12 cellular contexts compared by ENCODE assay signal in genomic region chr5:150139334-150139733, GRCh38. TPM values are rescaled to one million over a fixed set of nuclear protein-coding genes. Genes with fewer than 3 reads are reported as not detected.
DNase-seq lines count a peak whose midpoint lies in the region; ATAC-seq and TF ChIP-seq lines count a peak whose summit lies in the region.
"Had no signal": no experiment of that assay in that cellular context is flagged by ENCODE, and none has a peak within 500 bp of the region (broad histone marks: within the 10 kb centered on the region; RNA-seq: fewer than 3 reads in every experiment).

No MANE protein-coding gene starts in this region.

- POLR2A ChIA-PET in RWPE1 (lab: Yijun Ruan, JAX; ENCODE audit: low non-redundant PET), result no interaction called here

- H3K27ac ChIP-seq in psoas muscle, result peak overlapping the region; percentile 71
- no peak overlapping the region for H3K27ac ChIP-seq in RWPE1

- H3K4me3 ChIP-seq in fibroblast of villous mesenchyme (ENCODE audit: low read depth, low read length), result peak overlapping the region; percentile 5
- no peak overlapping the region for H3K4me3 ChIP-seq in psoas muscle

- CTCF ChIA-PET in RWPE1 (lab: Yijun Ruan, JAX), result interaction anchor here (1.6 kb wide), 1 partner anchor 16 kb away, joined by 4 read pairs; no protein-coding TSS in a partner anchor

- ATAC-seq in SK-N-SH treated with all-trans-retinoic acid at 6 μM for 48 hours, result no peak
- no peak for ATAC-seq in psoas muscle
- ATAC-seq in GM21723 (IDR thresholded peaks at IDR 0.05; ENCODE audit: unreplicated experiment), result no peak
- ATAC-seq: HCT116 had no signal

- no peaks in the 10 kb centered on the region for H3K9me3 ChIP-seq in psoas muscle

- 63 to 79% (median 74%) methylated on average over 6 of the region's 6 CpGs for WGBS in psoas muscle, 3 donors

- no peaks in the 10 kb centered on the region for H3K27me3 ChIP-seq in psoas muscle (ENCODE audit: insufficient read depth in 3 of 3, low read length in 2 of 3)

- TF ChIP-seq CTCF in fibroblast of villous mesenchyme (IDR thresholded peaks at IDR 0.05; ENCODE audit: insufficient read depth, low read depth, low read length) (no peak), psoas muscle (IDR thresholded peaks at IDR 0.05) (no peak), RWPE1 (conservative IDR thresholded peaks at IDR 0.05; ENCODE audit: low read depth) (no peak)

- DNase-seq in AG08395 (ENCODE audit: low spot score) (peak; percentile 52), fibroblast of villous mesenchyme (ENCODE audit: low read depth) (peak; percentile 57), psoas muscle (no peak), NCI-H187 (lab: John Stamatoyannopoulos, UW) (no peak), RWPE1 (ENCODE audit: low spot score) (no peak), NCI-H1105 (lab: John Stamatoyannopoulos, UW) (no peak)
- DNase-seq: activated T-cell treated with anti-CD3 and anti-CD28 coated beads, Interleukin-2, amount 50 U/mL, for 48 hours; CD4-positive, alpha-beta T cell had no signal

- H3K36me3 ChIP-seq in psoas muscle (ENCODE audit: insufficient read depth in 1 of 2, low read depth in 1 of 2), result peaks cover 0 to 3% of the 10 kb centered on the region in 2 donors

- intact Hi-C loops in psoas muscle (cut with DNase I), result no loop called here

- H3K4me1 ChIP-seq in psoas muscle, result peaks cover 10% of the 10 kb centered on the region

TF ChIP-seq in SK-N-SH treated with all-trans-retinoic acid at 6 μM for 48 hours, 23 proteins besides CTCF, POLR2A, EP300 and RAD21:
- TF ChIP-seq, protein P1, sequence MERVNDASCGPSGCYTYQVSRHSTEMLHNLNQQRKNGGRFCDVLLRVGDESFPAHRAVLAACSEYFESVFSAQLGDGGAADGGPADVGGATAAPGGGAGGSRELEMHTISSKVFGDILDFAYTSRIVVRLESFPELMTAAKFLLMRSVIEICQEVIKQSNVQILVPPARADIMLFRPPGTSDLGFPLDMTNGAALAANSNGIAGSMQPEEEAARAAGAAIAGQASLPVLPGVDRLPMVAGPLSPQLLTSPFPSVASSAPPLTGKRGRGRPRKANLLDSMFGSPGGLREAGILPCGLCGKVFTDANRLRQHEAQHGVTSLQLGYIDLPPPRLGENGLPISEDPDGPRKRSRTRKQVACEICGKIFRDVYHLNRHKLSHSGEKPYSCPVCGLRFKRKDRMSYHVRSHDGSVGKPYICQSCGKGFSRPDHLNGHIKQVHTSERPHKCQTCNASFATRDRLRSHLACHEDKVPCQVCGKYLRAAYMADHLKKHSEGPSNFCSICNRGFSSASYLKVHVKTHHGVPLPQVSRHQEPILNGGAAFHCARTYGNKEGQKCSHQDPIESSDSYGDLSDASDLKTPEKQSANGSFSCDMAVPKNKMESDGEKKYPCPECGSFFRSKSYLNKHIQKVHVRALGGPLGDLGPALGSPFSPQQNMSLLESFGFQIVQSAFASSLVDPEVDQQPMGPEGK (CRISPR knock-in tag; IDR thresholded peaks at IDR 0.05; ENCODE audit: borderline replicate concordance), result peak; percentile 99
- TF ChIP-seq ISL1 (CRISPR knock-in tag; IDR thresholded peaks at IDR 0.05), result 0 out of 2 replicates have a peak, but pooled peaks have one; percentile 20
- no peak for TF ChIP-seq ZNF70 (CRISPR knock-in tag; IDR thresholded peaks at IDR 0.05)

RNA-seq across cellular contexts. Expression of gene PDGFRB, which starts 16.3 kb away (rescaled TPM):
- 341 TPM in 2 replicates for total RNA-seq in fibroblast of villous mesenchyme
- 10 to 100 TPM; 34.0 to 56.0 (median 39.1) TPM for total RNA-seq in psoas muscle
- 10 to 100 TPM; 14.6 to 19.9 (median 19.2) TPM for polyA plus RNA-seq in psoas muscle
- total RNA-seq: CD4-positive, alpha-beta T cell had no signal
- polyA plus RNA-seq: neural cell had no signal

RNA-seq across cellular contexts. Expression of gene CDX1, which starts 27.2 kb away (rescaled TPM):
- total RNA-seq in fibroblast of villous mesenchyme (under 0.01 and 0.64 TPM in 2 replicates), psoas muscle (not detected)
- polyA plus RNA-seq in psoas muscle, result under 1 TPM in 2 of 3 donors, not detected in 1; 0.06 to 0.08 TPM
- total RNA-seq: CD4-positive, alpha-beta T cell had no signal
- polyA plus RNA-seq: neural cell had no signal

RNA-seq across cellular contexts. Expression of gene SLC6A7, which starts 50.5 kb away (rescaled TPM):
- under 0.01 TPM in 2 replicates for total RNA-seq in fibroblast of villous mesenchyme
- not detected for total RNA-seq in psoas muscle
- not detected for polyA plus RNA-seq in psoas muscle
- total RNA-seq: CD4-positive, alpha-beta T cell had no signal

RNA-seq across cellular contexts. Expression of gene CSF1R, which starts 53.0 kb away (rescaled TPM):
- under 0.01 TPM in 2 replicates for total RNA-seq in fibroblast of villous mesenchyme
- total RNA-seq in psoas muscle, result 10 to 100 TPM in 2 of 4 donors, 1 to 10 TPM in 2; 4.2 to 20.0 (median 10.7) TPM
- polyA plus RNA-seq in psoas muscle, result 1 to 10 TPM; 1.2 to 1.6 (median 1.3) TPM
- polyA plus RNA-seq: neural cell had no signal

Comparison
In these comparisons a context has a peak if more than half of its experiments do, and no peak if none do; other contexts are left out.
1. DNase-seq: peak in AG08395 (single experiment) and fibroblast of villous mesenchyme (single experiment); none in psoas muscle (0 of 2), NCI-H187 (0 of 2), RWPE1 (single experiment) and NCI-H1105 (single experiment).